ENCODE assay signal across 8 cellular contexts in genomic region chr15:75843618-75844610, GRCh38. TPM values are rescaled to one million over a fixed set of nuclear protein-coding genes. Genes with fewer than 3 reads are reported as not detected.
DNase-seq lines count a peak whose midpoint lies in the region; ATAC-seq lines count a peak whose summit lies in the region.

No MANE protein-coding gene starts in this region.

- no peaks in the 10 kb centered on the region for H3K27me3 ChIP-seq in effector memory CD4-positive, alpha-beta T cell (replicated peaks; ENCODE audit: control insufficient read depth, insufficient read depth, low read length, poor library complexity, severe bottlenecking)

- peak; percentile 37 for ATAC-seq in HG02973 (IDR thresholded peaks at IDR 0.05; ENCODE audit: unreplicated experiment)

- peak overlapping the region; percentile 77 for H3K27ac ChIP-seq in effector memory CD4-positive, alpha-beta T cell (ENCODE audit: insufficient read depth, low read length, poor library complexity, severe bottlenecking)

- DNase-seq in DMS79 treated with DMSO at 0.1 percent for 48 hours (lab: John Stamatoyannopoulos, UW) (peak; percentile 22), DMS79 (lab: John Stamatoyannopoulos, UW) (no peak), NCI-H524 (lab: John Stamatoyannopoulos, UW) (peak; percentile 59 to 79), lung microvascular endothelial cell (ENCODE audit: low read depth in 2 of 2) (peak; percentile 59 to 66)
- peak; percentile 12 to 21 for DNase-seq in activated CD8-positive, alpha-beta memory T cell treated with anti-CD3 and anti-CD28 coated beads for 4 hours (ENCODE audit: low read depth in 2 of 2)
- peak; percentile 12 to 28 (median 24) for DNase-seq in effector memory CD4-positive, alpha-beta T cell
- peak; percentile 8 for DNase-seq in stimulated activated CD8-positive, alpha-beta memory T cell treated with anti-CD3 and anti-CD28 coated beads, Interleukin-15, amount 100 ng/mL, for 1 hour (ENCODE audit: low read depth)

- H3K4me1 ChIP-seq in effector memory CD4-positive, alpha-beta T cell (ENCODE audit: control insufficient read depth, insufficient read depth, low read length, poor library complexity, severe bottlenecking): peaks cover 34% of the 10 kb centered on the region

- H3K36me3 ChIP-seq in effector memory CD4-positive, alpha-beta T cell (ENCODE audit: control insufficient read depth, insufficient read depth, low read length): no peaks in the 10 kb centered on the region

- no peaks in the 10 kb centered on the region for H3K9me3 ChIP-seq in effector memory CD4-positive, alpha-beta T cell (ENCODE audit: control insufficient read depth, low read length)

- H3K4me3 ChIP-seq in effector memory CD4-positive, alpha-beta T cell (ENCODE audit: insufficient read depth, low read depth, low read length, poor library complexity, severe bottlenecking): peak overlapping the region; percentile 87

RNA-seq across cellular contexts. Expression of gene UBE2Q2, which starts 0.7 kb away (rescaled TPM):
- 41.2 and 59.9 TPM in 2 replicates for total RNA-seq in lung microvascular endothelial cell

RNA-seq across cellular contexts. Expression of gene FBXO22, which starts 59.8 kb away (rescaled TPM):
- 30.8 and 41.2 TPM in 2 replicates for total RNA-seq in lung microvascular endothelial cell
